In genomic region chr3:52794612-52795099, GRCh38 we compare ENCODE assay signal across 1 cellular context.
TF ChIP-seq lines count a peak whose summit lies in the region.

TSS of gene ITIH3 (plus strand) at chr3:52794796. CDS start at chr3:52794804, 8 bp downstream.

TF ChIP-seq in HepG2, 621 proteins besides CTCF, POLR2A, EP300 and RAD21 (continued from another document):
- TF ChIP-seq POGK (CRISPR knock-in tag; conservative IDR thresholded peaks at IDR 0.05): no peak; the same call in 1 of the 2 replicates
- no peak for TF ChIP-seq CREBL2 (CRISPR knock-in tag; IDR thresholded peaks at IDR 0.05; ENCODE audit: borderline replicate concordance)
- no peak for TF ChIP-seq SRSF9 (IDR thresholded peaks at IDR 0.05; ENCODE audit: borderline replicate concordance, insufficient read depth, low read depth, low read length, poor library complexity, severe bottlenecking)
- no peak for TF ChIP-seq TRIM24 (CRISPR knock-in tag; IDR thresholded peaks at IDR 0.05)
- no peak for TF ChIP-seq CSRNP2 (CRISPR knock-in tag; conservative IDR thresholded peaks at IDR 0.05; ENCODE audit: low read depth)
- TF ChIP-seq KDM5A (IDR thresholded peaks at IDR 0.05; ENCODE audit: borderline replicate concordance, low read length): no peak
- no peak for TF ChIP-seq FOXM1 (CRISPR knock-in tag; IDR thresholded peaks at IDR 0.05)
- TF ChIP-seq MAF1 (CRISPR knock-in tag; IDR thresholded peaks at IDR 0.05; ENCODE audit: borderline replicate concordance): no peak
- peak; percentile 62; the same call in 1 of the 2 replicates for TF ChIP-seq HDAC2 (CRISPR knock-in tag; IDR thresholded peaks at IDR 0.05)
- TF ChIP-seq YY1 (IDR thresholded peaks at IDR 0.05; ENCODE audit: insufficient read depth, insufficient replicate concordance, low read depth, low read length): peak; percentile 35
